ENCODE assay signal across 18 cellular contexts in genomic region chr14:65079201-65079600, GRCh38. TPM values are rescaled to one million over a fixed set of nuclear protein-coding genes. Genes with fewer than 3 reads are reported as not detected.
DNase-seq lines count a peak whose midpoint lies in the region; ATAC-seq, FAIRE-seq and TF ChIP-seq lines count a peak whose summit lies in the region.
"Had no signal": no experiment of that assay in that cellular context is flagged by ENCODE, and none has a peak within 500 bp of the region (broad histone marks: within the 10 kb centered on the region; RNA-seq: fewer than 3 reads in every experiment).

No MANE protein-coding gene starts in this region.

- intact Hi-C loops in heart right ventricle (cut with DNase I): no loop called here

- H3K4me1 ChIP-seq in heart right ventricle (peaks cover 9 to 83% (median 75%) of the 10 kb centered on the region in 9 donors), skeletal muscle tissue (ENCODE audit: control insufficient read depth in 3 of 3, insufficient read depth in 3 of 3, low read length in 3 of 3) (peaks cover 41 to 70% (median 60%) of the 10 kb centered on the region in 3 donors)

- DNase-seq in NOMO-1 (lab: John Stamatoyannopoulos, UW; ENCODE audit: unreplicated experiment in 2 of 2) (peak; percentile 6 to 8), NOMO-1 treated with dmso at 0.1 percent for 144 hours (lab: John Stamatoyannopoulos, UW; ENCODE audit: unreplicated experiment) (no peak), heart right ventricle (no peak), NCI-H510A treated with DMSO at 0.1 percent for 48 hours (lab: John Stamatoyannopoulos, UW) (no peak), HTR-8/SVneo (ENCODE audit: insufficient read length, low spot score) (no peak)
- DNase-seq in stimulated activated CD4-positive, alpha-beta T cell treated with anti-CD3 and anti-CD28 coated beads, Interleukin-4, amount 100 ng/mL, for 1 hour: no peak
- DNase-seq: aorta; foreskin fibroblast; GDM1; GOT3; islet precursor cell; NCI-H1694 treated with DMSO at 0.1 percent for 48 hours; retina; stimulated activated naive CD8-positive, alpha-beta T cell treated with anti-CD3 and anti-CD28 coated beads, Interleukin-15, Interleukin-2, amounts not matched to agents 100 U/mL and 50 U/mL, for 24 hours had no signal

- H3K36me3 ChIP-seq in heart right ventricle (peaks cover 0 to 88% (median 27%) of the 10 kb centered on the region in 9 donors), skeletal muscle tissue (ENCODE audit: control insufficient read depth in 3 of 3, insufficient read depth in 3 of 3, low read length in 3 of 3) (peaks cover 15 to 40% (median 28%) of the 10 kb centered on the region in 3 donors)

- peaks cover 99% of the 10 kb centered on the region for H3K36me3 Mint-ChIP-seq in activated T-helper 17 cell treated with anti-CD3 and anti-CD28 coated beads, Interleukin-2, amount 50 U/mL, for 72 hours (ENCODE audit: low read depth)

- H3K27ac ChIP-seq in heart right ventricle: peak overlapping the region in 8 of 10 donors; percentile 29 to 84 (median 66)
- peak overlapping the region; percentile 24 for H3K27ac ChIP-seq in skeletal muscle tissue (ENCODE audit: low read depth, low read length)
- H3K27ac ChIP-seq: 22Rv1 had no signal

- H3K4me3 Mint-ChIP-seq in activated T-helper 17 cell treated with anti-CD3 and anti-CD28 coated beads, Interleukin-2, amount 50 U/mL, for 72 hours: no peak overlapping the region
- H3K4me3 Mint-ChIP-seq: dendritic cell treated with granulocyte-macrophage colony-stimulating factor and Interleukin-4, amounts not matched to agents 40 ng/mL and 50 ng/mL, for 4 days had no signal

- no peak for ATAC-seq in activated T-helper 17 cell treated with anti-CD3 and anti-CD28 coated beads, Interleukin-2, amount 50 U/mL, for 72 hours (replicated peaks)
- peak in 7 of 8 donors; percentile 16 to 66 (median 48) for ATAC-seq in heart right ventricle

- no peak overlapping the region for H3K9ac ChIP-seq in skeletal muscle tissue (ENCODE audit: low read depth in 1 of 3, low read length in 3 of 3)

- H3K27me3 ChIP-seq in heart right ventricle (no peaks in the 10 kb centered on the region), skeletal muscle tissue (ENCODE audit: control insufficient read depth in 3 of 3, insufficient read depth in 3 of 3, low read length in 3 of 3) (no peaks in the 10 kb centered on the region)

- no peak for TF ChIP-seq CTCF in heart right ventricle (IDR thresholded peaks at IDR 0.05)

- peaks cover 50% of the 10 kb centered on the region for H3K4me1 Mint-ChIP-seq in activated T-helper 17 cell treated with anti-CD3 and anti-CD28 coated beads, Interleukin-2, amount 50 U/mL, for 72 hours

- H3K9me3 ChIP-seq in heart right ventricle: no peaks in the 10 kb centered on the region
- H3K9me3 ChIP-seq in skeletal muscle tissue (ENCODE audit: control insufficient read depth in 3 of 3, low read length in 3 of 3): no peaks in the 10 kb centered on the region

- H3K27me3 Mint-ChIP-seq in activated T-helper 17 cell treated with anti-CD3 and anti-CD28 coated beads, Interleukin-2, amount 50 U/mL, for 72 hours: no peaks in the 10 kb centered on the region
- H3K27me3 Mint-ChIP-seq: dendritic cell treated with granulocyte-macrophage colony-stimulating factor and Interleukin-4, amounts not matched to agents 40 ng/mL and 50 ng/mL, for 4 days had no signal

- WGBS in heart right ventricle, 2 donors: 45 to 57% methylated on average over 6 of the region's 6 CpGs

- H3K4me3 ChIP-seq in heart right ventricle (no peak overlapping the region), skeletal muscle tissue (ENCODE audit: low read length in 3 of 3) (no peak overlapping the region)

- H3K27ac Mint-ChIP-seq in activated T-helper 17 cell treated with anti-CD3 and anti-CD28 coated beads, Interleukin-2, amount 50 U/mL, for 72 hours: peak overlapping the region; percentile 46
- H3K27ac Mint-ChIP-seq: dendritic cell treated with granulocyte-macrophage colony-stimulating factor and Interleukin-4, amounts not matched to agents 40 ng/mL and 50 ng/mL, for 4 days had no signal

- no peak for FAIRE-seq in HTR-8/SVneo (lab: Jason Lieb, UNC)

- peaks cover 3% of the 10 kb centered on the region for H3K9me3 Mint-ChIP-seq in activated T-helper 17 cell treated with anti-CD3 and anti-CD28 coated beads, Interleukin-2, amount 50 U/mL, for 72 hours
- H3K9me3 Mint-ChIP-seq: dendritic cell treated with granulocyte-macrophage colony-stimulating factor and Interleukin-4, amounts not matched to agents 40 ng/mL and 50 ng/mL, for 4 days had no signal

RNA-seq across cellular contexts. Expression of gene MAX, which starts 23.1 kb away (rescaled TPM):
- 100 to 1,000 TPM; 105 to 139 TPM for total RNA-seq in activated T-helper 17 cell treated with anti-CD3 and anti-CD28 coated beads, Interleukin-2, amount 50 U/mL, for 72 hours
- 10 to 100 TPM; 54.5 to 95.7 (median 73.7) TPM for total RNA-seq in heart right ventricle
- 10 to 100 TPM; 35.7 to 50.0 TPM for polyA plus RNA-seq in heart right ventricle
- 30.8 TPM for total RNA-seq in skeletal muscle tissue

Comparison
In these comparisons a context has a peak if more than half of its experiments do, and no peak if none do; other contexts are left out.
1. DNase-seq: peak in NOMO-1 (2 of 2); none in NOMO-1 treated with dmso at 0.1 percent for 144 hours (single experiment), heart right ventricle (0 of 2), NCI-H510A treated with DMSO at 0.1 percent for 48 hours (single experiment), HTR-8/SVneo (single experiment) and stimulated activated CD4-positive, alpha-beta T cell treated with anti-CD3 and anti-CD28 coated beads, Interleukin-4, amount 100 ng/mL, for 1 hour (single experiment).